Comparison of ENCODE assay signal across 19 cellular contexts in the genomic region with DNA sequence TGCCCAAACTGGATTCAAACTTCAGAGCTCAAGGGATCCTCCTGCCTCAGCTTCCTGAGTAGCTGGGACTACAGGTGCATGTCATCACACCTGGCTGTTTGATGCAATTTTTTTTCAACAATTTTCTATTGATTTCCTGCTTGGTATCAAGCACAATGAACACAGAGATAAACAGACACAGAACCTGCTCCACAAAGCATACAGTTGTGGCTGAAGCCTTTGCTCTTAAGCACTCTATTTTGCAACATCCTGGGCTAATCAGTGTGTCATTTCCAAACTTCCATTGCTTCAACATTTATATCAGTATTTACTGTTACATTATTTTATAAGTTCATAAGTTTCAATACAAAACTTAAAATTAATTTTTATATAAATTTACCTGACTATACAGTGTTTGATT.
"Had no signal": no experiment of that assay in that cellular context is flagged by ENCODE, and none has a peak within 500 bp of the region (broad histone marks: within the 10 kb centered on the region; RNA-seq: fewer than 3 reads in every experiment).

No MANE protein-coding gene starts in this region.

- H3K36me3 ChIP-seq: SJSA1 had no signal

- H3K4me1 ChIP-seq: SJSA1 had no signal

- H3K27ac ChIP-seq: SJSA1, SK-N-MC had no signal

- H3K4me3 ChIP-seq: SJSA1, SK-N-MC had no signal

- DNase-seq: KBM-7, NCI-H1092 treated with DMSO at 0.1 percent for 48 hours, NCI-H1436, NCI-H187, NCI-H2029, NCI-H2081 treated with DMSO at 0.1 percent for 48 hours, NCI-H2171, NCI-H226, NCI-H446, NCI-H510A, NCI-H524 treated with DMSO at 0.1 percent for 48 hours, NCI-H69, NCI-H774, Right ventricle myocardium superior, RPMI8226, SIG-M5, T-helper 1 cell had no signal

- H3K9me3 ChIP-seq: SJSA1 had no signal

- H3K27me3 ChIP-seq: SJSA1 had no signal
